Comparison of ENCODE assay signal across 9 cellular contexts in the genomic region with DNA sequence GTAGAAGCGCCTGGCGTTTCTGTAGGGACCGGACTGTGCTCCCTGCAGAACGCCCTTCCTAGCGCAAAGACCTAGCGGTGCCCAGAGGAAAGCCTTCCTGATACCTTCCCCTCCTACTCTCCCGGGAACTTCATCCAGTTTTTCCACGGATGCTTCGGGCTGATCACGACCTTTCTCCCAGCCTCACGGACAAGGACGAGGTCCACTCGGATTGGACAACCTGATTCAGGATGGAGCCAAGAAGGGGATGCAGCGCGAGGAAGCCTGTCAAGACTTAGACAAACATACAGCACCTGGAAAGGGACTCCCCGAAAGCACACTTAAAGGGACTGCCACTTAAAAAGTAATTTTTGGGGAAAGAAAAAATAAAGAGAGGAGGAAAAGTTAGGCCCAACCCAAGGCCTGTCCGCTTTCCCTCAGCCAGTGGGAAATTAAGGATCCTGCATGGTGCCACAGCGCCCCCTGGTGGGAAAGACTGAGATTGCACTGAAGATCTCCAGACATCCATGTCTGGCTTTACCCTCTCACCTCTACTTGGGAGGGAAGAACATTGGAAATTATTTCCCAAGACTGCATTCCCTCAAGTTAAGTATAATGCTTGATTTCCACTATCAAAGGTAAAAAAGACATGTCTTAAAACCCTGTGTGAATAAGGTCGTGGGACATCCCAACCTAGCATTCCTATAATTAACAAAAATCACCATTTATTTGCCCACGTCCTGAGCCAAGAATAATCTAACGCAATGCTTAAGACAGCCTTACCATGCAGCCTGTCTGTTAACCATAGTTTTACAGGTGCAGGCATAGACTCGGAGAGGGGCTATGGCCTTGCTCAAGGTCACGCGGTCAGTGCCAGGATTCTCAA. TPM values are rescaled to one million over a fixed set of nuclear protein-coding genes. Genes with fewer than 3 reads are reported as not detected.
DNase-seq lines count a peak whose midpoint lies in the region; ATAC-seq and TF ChIP-seq lines count a peak whose summit lies in the region.
"Had no signal": no experiment of that assay in that cellular context is flagged by ENCODE, and none has a peak within 500 bp of the region (broad histone marks: within the 10 kb centered on the region; RNA-seq: fewer than 3 reads in every experiment).

No MANE protein-coding gene starts in this region.

- H3K27me3 Mint-ChIP-seq in CD8-positive, alpha-beta memory T cell: peaks cover 0 to 1% of the 10 kb centered on the region in 2 donors

- H3K36me3 ChIP-seq in CD8-positive, alpha-beta memory T cell (ENCODE audit: insufficient read depth, low read length): no peaks in the 10 kb centered on the region
- H3K36me3 ChIP-seq in HCT116 (ENCODE audit: control insufficient read depth in 1 of 2, insufficient read depth in 2 of 2, low read length in 2 of 2) (no peaks in the 10 kb centered on the region), psoas muscle (ENCODE audit: insufficient read depth in 1 of 2, low read depth in 1 of 2) (no peaks in the 10 kb centered on the region)

- H4K20me1 ChIP-seq in HCT116 (ENCODE audit: insufficient read depth): no peaks in the 10 kb centered on the region

- TF ChIP-seq CTCF in HCT116 (IDR thresholded peaks at IDR 0.05 in 2 of 3, conservative IDR thresholded peaks at IDR 0.05 in 1 of 3; ENCODE audit: borderline replicate concordance in 1 of 3, insufficient read depth in 1 of 3, low read depth in 2 of 3, low read length in 2 of 3) (peak; percentile 52 to 98 (median 97)), RWPE1 (conservative IDR thresholded peaks at IDR 0.05; ENCODE audit: low read depth) (peak; percentile 90), psoas muscle (IDR thresholded peaks at IDR 0.05) (peak; percentile 98)

- H3K4me2 ChIP-seq in HCT116 (ENCODE audit: low read length): no peak overlapping the region

- no peak overlapping the region for H3K27ac ChIP-seq in CD8-positive, alpha-beta memory T cell (ENCODE audit: low read depth, low read length)
- H3K27ac ChIP-seq in HCT116 (ENCODE audit: low read depth, low read length) (no peak overlapping the region), RWPE1 (no peak overlapping the region), psoas muscle (no peak overlapping the region)
- H3K27ac ChIP-seq: SK-N-MC had no signal

- H3K36me3 Mint-ChIP-seq in CD8-positive, alpha-beta memory T cell: no peaks in the 10 kb centered on the region

- POLR2A ChIA-PET in CD8-positive, alpha-beta memory T cell (lab: Charles Lee): no interaction called here
- POLR2A ChIA-PET in HCT116 (lab: Charles Lee) (no interaction called here), RWPE1 (lab: Yijun Ruan, JAX; ENCODE audit: low non-redundant PET) (no interaction called here)

- no peaks in the 10 kb centered on the region for H3K79me2 ChIP-seq in HCT116 (ENCODE audit: insufficient read depth, low read length)

- no peaks in the 10 kb centered on the region for H3K4me1 Mint-ChIP-seq in CD8-positive, alpha-beta memory T cell

- H3K9me3 Mint-ChIP-seq in CD8-positive, alpha-beta memory T cell: no peaks in the 10 kb centered on the region

- no peak overlapping the region for H3K4me3 Mint-ChIP-seq in CD8-positive, alpha-beta memory T cell

- H3K27ac Mint-ChIP-seq in CD8-positive, alpha-beta memory T cell: no peak overlapping the region

- RAD21 ChIA-PET in HCT116 (lab: Charles Lee; ENCODE audit: low non-redundant PET in 1 of 2, low total read pairs in 2 of 2, uncharacterized antibody in 2 of 2, unreplicated experiment in 2 of 2): no interaction called here

- H3K4me3 ChIP-seq in CD8-positive, alpha-beta memory T cell (ENCODE audit: low read length): no peak overlapping the region
- H3K4me3 ChIP-seq in HCT116 (replicated peaks in 1 of 2; ENCODE audit: low read depth in 1 of 2, low read length in 2 of 2): no peak overlapping the region
- H3K4me3 ChIP-seq in psoas muscle: no peak overlapping the region
- H3K4me3 ChIP-seq: SK-N-MC had no signal

- no peak overlapping the region for H3K9ac ChIP-seq in HCT116 (ENCODE audit: low read length)

- BruUV-seq in HCT116 (replicated peaks; lab: Mats Ljungman, UMichigan): no TSS peak

- TF ChIP-seq POLR2A in HCT116 (IDR thresholded peaks at IDR 0.05; ENCODE audit: borderline replicate concordance, extremely low read depth, insufficient read depth, insufficient read length): no peak

- no peaks in the 10 kb centered on the region for H3K4me1 ChIP-seq in CD8-positive, alpha-beta memory T cell (ENCODE audit: insufficient read depth, low read length)
- H3K4me1 ChIP-seq in HCT116 (ENCODE audit: control insufficient read depth in 1 of 2, insufficient read depth in 2 of 2, low read length in 2 of 2) (peaks cover 0 to 5% of the 10 kb centered on the region in 2 experiments; a peak in 1 of 4 replicates), psoas muscle (peaks cover 4% of the 10 kb centered on the region)

- H3K9me3 ChIP-seq in CD8-positive, alpha-beta memory T cell (ENCODE audit: low read length): no peaks in the 10 kb centered on the region
- H3K9me3 ChIP-seq in HCT116 (ENCODE audit: control insufficient read depth in 1 of 2, insufficient read depth in 1 of 2, low read depth in 1 of 2, low read length in 2 of 2) (no peaks in the 10 kb centered on the region; a peak in 1 of 4 replicates), psoas muscle (no peaks in the 10 kb centered on the region)

- CTCF ChIA-PET in CD8-positive, alpha-beta memory T cell (lab: Charles Lee): interaction anchor here (0.8 kb wide), 1 partner anchor 14 kb away, joined by 4 read pairs; a partner anchor contains a TSS
- CTCF ChIA-PET in HCT116 (lab: Charles Lee): no interaction called here
- CTCF ChIA-PET in RWPE1 (lab: Yijun Ruan, JAX): no interaction called here

- peak; percentile 33 to 77 (median 62) for DNase-seq in CD8-positive, alpha-beta memory T cell
- DNase-seq in HCT116 (ENCODE audit: low read depth, low spot score): peak; percentile 19
- peak; percentile 44 for DNase-seq in RWPE1 (ENCODE audit: low spot score)
- peak; percentile 76 for DNase-seq in activated naive CD4-positive, alpha-beta T cell treated with Interleukin-2 at 50 U/mL for 16 hours
- peak; percentile 86 for DNase-seq in Right ventricle myocardium inferior (ENCODE audit: missing footprints)
- DNase-seq in psoas muscle: peak; percentile 75 to 76

- ATAC-seq in HCT116: peak; percentile 93
- peak; percentile 60 for ATAC-seq in Right ventricle myocardium inferior
- peak; percentile 63 to 85 (median 74) for ATAC-seq in psoas muscle
- ATAC-seq in HG02610 (IDR thresholded peaks at IDR 0.05; ENCODE audit: unreplicated experiment): no peak
- no peak for ATAC-seq in HG03521 (IDR thresholded peaks at IDR 0.05; ENCODE audit: unreplicated experiment)

- H3K27me3 ChIP-seq in CD8-positive, alpha-beta memory T cell (ENCODE audit: insufficient read depth, low read length, poor library complexity, severe bottlenecking): no peaks in the 10 kb centered on the region
- H3K27me3 ChIP-seq in HCT116 (ENCODE audit: insufficient read depth, low read length): no peaks in the 10 kb centered on the region
- H3K27me3 ChIP-seq in psoas muscle (ENCODE audit: insufficient read depth in 3 of 3, low read length in 2 of 3): no peaks in the 10 kb centered on the region

- intact Hi-C loops in HCT116 (cut with micrococcal nuclease): loop anchor here (2.0 kb wide), 1 partner anchor 1293 kb away; no protein-coding TSS in a partner anchor
- intact Hi-C loops in Right ventricle myocardium inferior (cut with DNase I): no loop called here
- intact Hi-C loops in psoas muscle (cut with DNase I): loop anchor here in 1 of 2 donors (10.0 kb wide), 1 partner anchor 1297 kb away; no protein-coding TSS in a partner anchor

- 80 to 81% (median 81%) methylated on average over 24 of the region's 24 CpGs for WGBS in psoas muscle, 3 donors

- H3K9me2 ChIP-seq in HCT116 (ENCODE audit: insufficient read depth): no peaks in the 10 kb centered on the region

- H2AFZ ChIP-seq in HCT116 (ENCODE audit: low read depth, low read length, poor library complexity, severe bottlenecking): no peak overlapping the region

- peak; percentile 82 for TF ChIP-seq RAD21 in HCT116 (IDR thresholded peaks at IDR 0.05; ENCODE audit: low read depth)

TF ChIP-seq in HCT116, 20 proteins besides CTCF, POLR2A, EP300 and RAD21:
- TF ChIP-seq, protein P1, sequence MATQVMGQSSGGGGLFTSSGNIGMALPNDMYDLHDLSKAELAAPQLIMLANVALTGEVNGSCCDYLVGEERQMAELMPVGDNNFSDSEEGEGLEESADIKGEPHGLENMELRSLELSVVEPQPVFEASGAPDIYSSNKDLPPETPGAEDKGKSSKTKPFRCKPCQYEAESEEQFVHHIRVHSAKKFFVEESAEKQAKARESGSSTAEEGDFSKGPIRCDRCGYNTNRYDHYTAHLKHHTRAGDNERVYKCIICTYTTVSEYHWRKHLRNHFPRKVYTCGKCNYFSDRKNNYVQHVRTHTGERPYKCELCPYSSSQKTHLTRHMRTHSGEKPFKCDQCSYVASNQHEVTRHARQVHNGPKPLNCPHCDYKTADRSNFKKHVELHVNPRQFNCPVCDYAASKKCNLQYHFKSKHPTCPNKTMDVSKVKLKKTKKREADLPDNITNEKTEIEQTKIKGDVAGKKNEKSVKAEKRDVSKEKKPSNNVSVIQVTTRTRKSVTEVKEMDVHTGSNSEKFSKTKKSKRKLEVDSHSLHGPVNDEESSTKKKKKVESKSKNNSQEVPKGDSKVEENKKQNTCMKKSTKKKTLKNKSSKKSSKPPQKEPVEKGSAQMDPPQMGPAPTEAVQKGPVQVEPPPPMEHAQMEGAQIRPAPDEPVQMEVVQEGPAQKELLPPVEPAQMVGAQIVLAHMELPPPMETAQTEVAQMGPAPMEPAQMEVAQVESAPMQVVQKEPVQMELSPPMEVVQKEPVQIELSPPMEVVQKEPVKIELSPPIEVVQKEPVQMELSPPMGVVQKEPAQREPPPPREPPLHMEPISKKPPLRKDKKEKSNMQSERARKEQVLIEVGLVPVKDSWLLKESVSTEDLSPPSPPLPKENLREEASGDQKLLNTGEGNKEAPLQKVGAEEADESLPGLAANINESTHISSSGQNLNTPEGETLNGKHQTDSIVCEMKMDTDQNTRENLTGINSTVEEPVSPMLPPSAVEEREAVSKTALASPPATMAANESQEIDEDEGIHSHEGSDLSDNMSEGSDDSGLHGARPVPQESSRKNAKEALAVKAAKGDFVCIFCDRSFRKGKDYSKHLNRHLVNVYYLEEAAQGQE (IDR thresholded peaks at IDR 0.05; ENCODE audit: low read depth): no peak

RNA-seq across cellular contexts. Expression of a gene that starts 13.4 kb away (rescaled TPM):
- 10 to 100 TPM; 75.4 to 77.2 TPM for total RNA-seq in CD8-positive, alpha-beta memory T cell
- 67.4 TPM for polyA plus RNA-seq in CD8-positive, alpha-beta memory T cell
- 42.2 TPM for total RNA-seq in HCT116 (2021; ENCODE audit: unreplicated experiment)
- 17.7 and 25.7 TPM in 2 replicates for polyA plus RNA-seq in HCT116 (2012)
- 86.9 TPM for total RNA-seq in Right ventricle myocardium inferior
- total RNA-seq in psoas muscle: 100 to 1,000 TPM in 3 of 4 donors, 10 to 100 TPM in 1; 77.1 to 218 (median 146) TPM
- 100 to 1,000 TPM; 190 to 427 (median 312) TPM for polyA plus RNA-seq in psoas muscle

Comparison
In these comparisons a context has a peak if more than half of its experiments do, and no peak if none do; other contexts are left out.
1. DNase-seq: peak in every context shown above with its lines; median percentile 86 in Right ventricle myocardium inferior; 76 in activated naive CD4-positive, alpha-beta T cell treated with Interleukin-2 at 50 U/mL for 16 hours; 76 in psoas muscle; 62 in CD8-positive, alpha-beta memory T cell; 44 in RWPE1; 19 in HCT116.
2. ATAC-seq: peak in HCT116 (single experiment), Right ventricle myocardium inferior (single experiment) and psoas muscle (4 of 4); none in HG02610 (single experiment) and HG03521 (single experiment).
3. Peak in every context shown above with its lines, with median percentiles within 50 percentile points of each other: CTCF ChIP-seq.